ENCODE assay signal across 12 cellular contexts in the genomic region with DNA sequence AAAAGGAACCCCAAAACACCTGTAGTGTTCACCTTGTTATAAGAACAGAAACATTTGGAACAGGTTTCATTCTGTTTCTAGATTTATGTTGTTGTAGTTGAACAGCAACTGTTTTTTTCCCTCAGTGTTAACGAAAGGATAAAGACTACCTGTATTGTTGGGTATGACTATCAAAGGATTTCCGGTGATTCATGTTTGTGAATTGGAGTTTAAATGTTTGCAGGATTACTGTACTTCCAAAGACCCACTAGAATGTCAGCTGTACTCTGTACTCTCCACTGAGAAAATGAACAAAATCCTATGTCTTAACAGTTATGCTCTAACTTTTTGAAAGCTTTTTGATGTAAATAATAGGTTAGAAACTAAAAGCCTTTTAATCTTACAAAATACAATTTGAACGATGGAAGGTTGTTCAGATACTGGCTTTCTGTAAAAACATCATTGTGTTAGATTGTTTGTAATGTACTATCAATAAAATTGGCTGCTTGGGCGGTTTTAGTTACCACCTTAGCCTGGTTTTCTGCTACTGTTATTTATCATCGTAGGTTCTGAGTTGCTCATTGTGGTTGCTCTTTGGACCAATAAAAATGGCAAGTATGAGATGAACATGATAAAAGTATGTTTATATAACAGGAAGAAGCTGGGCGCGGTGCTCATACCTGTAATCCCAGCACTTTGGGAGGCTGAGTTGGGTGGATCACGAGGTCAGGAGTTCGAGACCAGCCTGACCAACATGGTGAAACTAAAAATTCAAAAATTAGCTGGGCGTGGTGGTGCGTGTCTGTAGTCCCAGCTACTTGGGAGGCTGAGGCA. TPM values are rescaled to one million over a fixed set of nuclear protein-coding genes. Genes with fewer than 3 reads are reported as not detected.
DNase-seq lines count a peak whose midpoint lies in the region; ATAC-seq and FAIRE-seq lines count a peak whose summit lies in the region.
"Had no signal": no experiment of that assay in that cellular context is flagged by ENCODE, and none has a peak within 500 bp of the region (broad histone marks: within the 10 kb centered on the region; RNA-seq: fewer than 3 reads in every experiment).

No MANE protein-coding gene starts in this region.

- no peak for ATAC-seq in activated naive CD8-positive, alpha-beta T cell treated with anti-CD3 and anti-CD28 coated beads, Interleukin-2, amount 50 U/mL, for 24 hours
- ATAC-seq in central memory CD8-positive, alpha-beta T cell (replicated peaks; ENCODE audit: extremely low read depth, poor library complexity, severe bottlenecking): no peak
- no peak for ATAC-seq in HG02759 (IDR thresholded peaks at IDR 0.05; ENCODE audit: unreplicated experiment)
- ATAC-seq in GM19328 (IDR thresholded peaks at IDR 0.05; ENCODE audit: unreplicated experiment): no peak

- peaks cover 0 to 2% of the 10 kb centered on the region in 2 donors for H3K36me3 ChIP-seq in small intestine (ENCODE audit: control insufficient read depth in 2 of 2, insufficient read depth in 2 of 2, low read length in 2 of 2)

- no peak overlapping the region for H3K27ac ChIP-seq in small intestine (ENCODE audit: low read depth in 1 of 2, low read length in 1 of 2)

- peak overlapping the region; percentile 6 for H3K4me3 Mint-ChIP-seq in activated naive CD8-positive, alpha-beta T cell
- no peak overlapping the region for H3K4me3 Mint-ChIP-seq in activated naive CD8-positive, alpha-beta T cell treated with anti-CD3 and anti-CD28 coated beads, Interleukin-2, amount 50 U/mL, for 24 hours
- H3K4me3 Mint-ChIP-seq in central memory CD8-positive, alpha-beta T cell: peak overlapping the region; percentile 62
- H3K4me3 Mint-ChIP-seq: neural crest cell had no signal

- peak overlapping the region; percentile 7 for H3K27ac Mint-ChIP-seq in activated naive CD8-positive, alpha-beta T cell
- no peak overlapping the region for H3K27ac Mint-ChIP-seq in activated naive CD8-positive, alpha-beta T cell treated with anti-CD3 and anti-CD28 coated beads, Interleukin-2, amount 50 U/mL, for 24 hours
- H3K27ac Mint-ChIP-seq in central memory CD8-positive, alpha-beta T cell (ENCODE audit: low read depth): peak overlapping the region; percentile 78

- H3K4me1 ChIP-seq in small intestine (ENCODE audit: control insufficient read depth in 2 of 2, insufficient read depth in 1 of 2, low read depth in 1 of 2, low read length in 1 of 2): peaks cover 0 to 8% of the 10 kb centered on the region in 2 donors

- peaks cover 14% of the 10 kb centered on the region for H3K36me3 Mint-ChIP-seq in activated naive CD8-positive, alpha-beta T cell
- H3K36me3 Mint-ChIP-seq in activated naive CD8-positive, alpha-beta T cell treated with anti-CD3 and anti-CD28 coated beads, Interleukin-2, amount 50 U/mL, for 24 hours (ENCODE audit: low read depth): peaks cover 27% of the 10 kb centered on the region
- peaks cover 9% of the 10 kb centered on the region for H3K36me3 Mint-ChIP-seq in central memory CD8-positive, alpha-beta T cell (ENCODE audit: insufficient read depth)

- no peak for FAIRE-seq in small intestine (lab: Jason Lieb, UNC)

- no peaks in the 10 kb centered on the region for H3K27me3 Mint-ChIP-seq in activated naive CD8-positive, alpha-beta T cell
- no peaks in the 10 kb centered on the region for H3K27me3 Mint-ChIP-seq in activated naive CD8-positive, alpha-beta T cell treated with anti-CD3 and anti-CD28 coated beads, Interleukin-2, amount 50 U/mL, for 24 hours
- no peaks in the 10 kb centered on the region for H3K27me3 Mint-ChIP-seq in central memory CD8-positive, alpha-beta T cell

- peaks cover 76% of the 10 kb centered on the region for H3K4me1 Mint-ChIP-seq in activated naive CD8-positive, alpha-beta T cell (ENCODE audit: low read depth)
- peaks cover 54% of the 10 kb centered on the region for H3K4me1 Mint-ChIP-seq in activated naive CD8-positive, alpha-beta T cell treated with anti-CD3 and anti-CD28 coated beads, Interleukin-2, amount 50 U/mL, for 24 hours
- H3K4me1 Mint-ChIP-seq in central memory CD8-positive, alpha-beta T cell: peaks cover 55% of the 10 kb centered on the region
- H3K4me1 Mint-ChIP-seq: neural crest cell had no signal

- no peaks in the 10 kb centered on the region for H3K9me3 ChIP-seq in small intestine (ENCODE audit: control insufficient read depth, low read depth)

- DNase-seq in activated naive CD8-positive, alpha-beta T cell treated with anti-CD3 and anti-CD28 coated beads, Interleukin-2, amount 50 U/mL, for 24 hours: no peak
- peak; percentile 51 for DNase-seq in RKO (ENCODE audit: low spot score)
- DNase-seq in central memory CD8-positive, alpha-beta T cell (ENCODE audit: low spot score in 2 of 2): no peak
- peak; percentile 20 for DNase-seq in small intestine
- DNase-seq in occipital lobe (lab: John Stamatoyannopoulos, UW): no peak
- DNase-seq: aorta, NCI-H524 treated with DMSO at 0.1 percent for 48 hours, T-helper 9 cell had no signal

- H3K9me3 Mint-ChIP-seq in activated naive CD8-positive, alpha-beta T cell (ENCODE audit: low read depth): no peaks in the 10 kb centered on the region
- H3K9me3 Mint-ChIP-seq in activated naive CD8-positive, alpha-beta T cell treated with anti-CD3 and anti-CD28 coated beads, Interleukin-2, amount 50 U/mL, for 24 hours: no peaks in the 10 kb centered on the region
- H3K9me3 Mint-ChIP-seq in central memory CD8-positive, alpha-beta T cell: no peaks in the 10 kb centered on the region
- H3K9me3 Mint-ChIP-seq: neural crest cell had no signal

- no peak overlapping the region for H3K4me3 ChIP-seq in small intestine (ENCODE audit: low read depth in 1 of 2, low read length in 2 of 2)

- 75 to 84% (median 83%) methylated on average over 11 of the region's 11 CpGs for WGBS in small intestine, 3 donors

- H3K27me3 ChIP-seq in small intestine (ENCODE audit: control insufficient read depth in 2 of 2, insufficient read depth in 2 of 2, low read length in 2 of 2): no peaks in the 10 kb centered on the region

RNA-seq across cellular contexts. Expression of gene DCP2, which starts 44.1 kb away (rescaled TPM):
- 1 to 10 TPM; 5.6 to 8.1 (median 7.8) TPM for polyA plus RNA-seq in small intestine
- total RNA-seq in occipital lobe: 129 TPM

Comparison
In these comparisons a context has a peak if more than half of its experiments do, and no peak if none do; other contexts are left out.
1. DNase-seq: peak in RKO (single experiment) and small intestine (single experiment); none in activated naive CD8-positive, alpha-beta T cell treated with anti-CD3 and anti-CD28 coated beads, Interleukin-2, amount 50 U/mL, for 24 hours (single experiment), central memory CD8-positive, alpha-beta T cell (0 of 2) and occipital lobe (single experiment).